ENCODE assay signal across 8 cellular contexts in the genomic region with DNA sequence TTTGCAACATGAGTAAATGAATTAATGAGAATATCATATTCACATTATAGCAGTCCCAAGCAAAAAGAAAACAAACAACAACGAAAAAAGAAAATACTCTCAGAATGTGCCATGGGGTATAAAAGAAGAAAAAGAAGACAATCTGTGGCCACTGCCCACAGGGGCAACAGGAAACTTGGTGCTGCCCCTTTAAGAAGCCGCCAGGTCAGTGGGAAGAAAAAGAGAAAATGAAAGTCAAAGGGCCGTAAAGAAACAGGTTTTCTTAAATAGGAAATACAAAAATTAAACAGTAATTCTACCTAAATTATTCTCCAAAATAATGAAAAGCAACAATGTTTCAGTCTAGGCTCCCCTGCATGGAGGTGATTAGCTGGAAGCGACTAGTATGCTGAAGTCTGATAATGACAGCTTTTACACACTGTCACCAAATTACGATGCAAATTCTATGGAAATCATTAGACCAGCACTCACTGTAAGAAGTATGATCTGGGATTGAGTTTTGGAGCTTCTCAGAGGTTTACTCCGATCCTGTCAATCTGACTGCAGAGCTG. TPM values are rescaled to one million over a fixed set of nuclear protein-coding genes. Genes with fewer than 3 reads are reported as not detected.
DNase-seq lines count a peak whose midpoint lies in the region; ATAC-seq, FAIRE-seq and TF ChIP-seq lines count a peak whose summit lies in the region.

No MANE protein-coding gene starts in this region.

- no peak for FAIRE-seq in astrocyte (lab: Jason Lieb, UNC)

- H3K4me1 Mint-ChIP-seq in astrocyte (ENCODE audit: low read depth, unreplicated experiment) (no peaks in the 10 kb centered on the region), naive B cell (peaks cover 20 to 30% (median 22%) of the 10 kb centered on the region in 3 donors)

- H3K4me3 ChIP-seq in astrocyte (ENCODE audit: insufficient read depth, low read depth, low read length) = peak overlapping the region; percentile 35

- DNase-seq in astrocyte (ENCODE audit: low read depth) = no peak
- no peak for DNase-seq in naive B cell
- no peak for DNase-seq in cerebellum (ENCODE audit: low spot score)
- no peak for DNase-seq in epidermal melanocyte (ENCODE audit: insufficient read length, low spot score)
- no peak for DNase-seq in SKM-1 (lab: John Stamatoyannopoulos, UW; ENCODE audit: unreplicated experiment)
- DNase-seq in AG08396 (ENCODE audit: low spot score) = no peak

- H3K79me2 ChIP-seq in astrocyte (ENCODE audit: insufficient read depth, low read length) = no peaks in the 10 kb centered on the region

- H3K9me3 ChIP-seq in astrocyte (ENCODE audit: insufficient read depth, low read depth, low read length) = no peaks in the 10 kb centered on the region

- no peak overlapping the region for H3K27ac Mint-ChIP-seq in astrocyte (ENCODE audit: unreplicated experiment)
- peak overlapping the region; percentile 63 to 97 (median 86) for H3K27ac Mint-ChIP-seq in naive B cell

- H3K4me2 ChIP-seq in astrocyte (ENCODE audit: low read length) = peak overlapping the region; percentile 69

- no peaks in the 10 kb centered on the region for H3K27me3 ChIP-seq in astrocyte (ENCODE audit: insufficient read depth, low read length)

- H3K27ac ChIP-seq in astrocyte (ENCODE audit: low read depth, low read length) = no peak overlapping the region

- H3K4me3 Mint-ChIP-seq in astrocyte (ENCODE audit: unreplicated experiment) (no peak overlapping the region), naive B cell (peak overlapping the region; percentile 76 to 96 (median 94))

- peak overlapping the region; percentile 30 for H2AFZ ChIP-seq in astrocyte (ENCODE audit: low read depth, low read length)

- H3K9me3 Mint-ChIP-seq in astrocyte (ENCODE audit: unreplicated experiment) = no peaks in the 10 kb centered on the region
- H3K9me3 Mint-ChIP-seq in naive B cell = no peaks in the 10 kb centered on the region

- peak; percentile 49 for ATAC-seq in GM18868 (IDR thresholded peaks at IDR 0.05; ENCODE audit: unreplicated experiment)
- peak; percentile 53 for ATAC-seq in HG03196 (IDR thresholded peaks at IDR 0.05; ENCODE audit: unreplicated experiment)
- peak; percentile 28 for ATAC-seq in naive B cell (ENCODE audit: low read depth in 2 of 2)

- H4K20me1 ChIP-seq in astrocyte (ENCODE audit: insufficient read depth, low read length) = peaks cover 4% of the 10 kb centered on the region

- no peaks in the 10 kb centered on the region for H3K36me3 ChIP-seq in astrocyte (ENCODE audit: insufficient read depth, low read length)

- no peaks in the 10 kb centered on the region for H3K4me1 ChIP-seq in astrocyte (ENCODE audit: insufficient read depth, low read length)

- no peaks in the 10 kb centered on the region for H3K27me3 Mint-ChIP-seq in astrocyte (ENCODE audit: low read depth, unreplicated experiment)
- H3K27me3 Mint-ChIP-seq in naive B cell = no peaks in the 10 kb centered on the region

- H3K36me3 Mint-ChIP-seq in astrocyte (ENCODE audit: low read depth, unreplicated experiment) = no peaks in the 10 kb centered on the region
- no peaks in the 10 kb centered on the region for H3K36me3 Mint-ChIP-seq in naive B cell

- H3K9ac ChIP-seq in astrocyte (ENCODE audit: low read length) = peak overlapping the region; percentile 34

- TF ChIP-seq CTCF in astrocyte (IDR thresholded peaks at IDR 0.05; ENCODE audit: insufficient read depth, low read depth, low read length) = no peak

RNA-seq across cellular contexts. Expression of gene GMDS, which starts 23.6 kb away (rescaled TPM):
- 9.4 and 12.3 TPM in 2 replicates for total RNA-seq in astrocyte
- 10 to 100 TPM; 12.7 to 23.3 (median 14.7) TPM for polyA plus RNA-seq in naive B cell (ENCODE audit: low read depth in 6 of 6)
- 9.3 TPM for total RNA-seq in cerebellum
